ENCODE assay signal across 8 cellular contexts in genomic region chr12:1691123-1692007, GRCh38. TPM values are rescaled to one million over a fixed set of nuclear protein-coding genes. Genes with fewer than 3 reads are reported as not detected.
DNase-seq lines count a peak whose midpoint lies in the region; ATAC-seq and TF ChIP-seq lines count a peak whose summit lies in the region.

No MANE protein-coding gene starts in this region.

- H3K36me3 ChIP-seq in A673 (ENCODE audit: insufficient read depth, low read length, poor library complexity, severe bottlenecking), result no peaks in the 10 kb centered on the region

- H3K4me3 Mint-ChIP-seq in activated naive CD8-positive, alpha-beta T cell, result peak overlapping the region; percentile 99

- peaks cover 46% of the 10 kb centered on the region for H3K4me1 Mint-ChIP-seq in activated naive CD8-positive, alpha-beta T cell (ENCODE audit: low read depth)

- in situ Hi-C loops in GM13976 (cut with MboI; ENCODE audit: low sequenced_read_pairs, unreplicated experiment), result no loop called here

- intact Hi-C loops in A673 (cut with micrococcal nuclease; ENCODE audit: unreplicated experiment), result no loop called here
- intact Hi-C loops in left ventricle myocardium superior (cut with micrococcal nuclease), result no loop called here
- intact Hi-C loops in sciatic nerve (cut with DNase I), result no loop called here

- H3K27me3 Mint-ChIP-seq in activated naive CD8-positive, alpha-beta T cell, result no peaks in the 10 kb centered on the region

- H3K27ac Mint-ChIP-seq in activated naive CD8-positive, alpha-beta T cell, result peak overlapping the region; percentile 94

- ATAC-seq in HG02798 (IDR thresholded peaks at IDR 0.05; ENCODE audit: poor library complexity, unreplicated experiment) (peak; percentile 34), left ventricle myocardium superior (peak; percentile 66), sciatic nerve (peak; percentile 51)

- H3K27ac ChIP-seq in A673 (ENCODE audit: low read depth, low read length, poor library complexity, severe bottlenecking), result peak overlapping the region; percentile 97

- H3K4me3 ChIP-seq in A673 (ENCODE audit: low read depth, low read length, poor library complexity, severe bottlenecking), result peak overlapping the region; percentile 87

- H3K4me1 ChIP-seq in A673 (ENCODE audit: insufficient read depth, low read length, poor library complexity, severe bottlenecking), result peaks cover 16% of the 10 kb centered on the region

- POLR2A ChIA-PET in A673 (lab: Charles Lee; ENCODE audit: low non-redundant PET), result interaction anchor here (0.5 to 1.4 kb wide), 6 partner anchors 10 to 323 kb away, joined by 3 to 9 read pairs (median 4); no protein-coding TSS in a partner anchor

- BruUV-seq in A673 (replicated peaks; lab: Mats Ljungman, UMichigan), result no TSS peak

- no peaks in the 10 kb centered on the region for H3K9me3 Mint-ChIP-seq in activated naive CD8-positive, alpha-beta T cell (ENCODE audit: low read depth)

- CTCF ChIA-PET in A673 (lab: Charles Lee), result interaction anchor here (1.2 kb wide), 1 partner anchor 57 kb away, joined by 3 read pairs; no protein-coding TSS in a partner anchor

- TF ChIP-seq CTCF in A673 (conservative IDR thresholded peaks at IDR 0.05; ENCODE audit: low read depth, low read length), result no peak
- no peak for TF ChIP-seq CTCF in GM13976 (IDR thresholded peaks at IDR 0.05; ENCODE audit: borderline replicate concordance, control extremely low read depth, extremely low read depth, insufficient read depth, missing control alignments)

- H3K9me3 ChIP-seq in A673 (ENCODE audit: low read depth, low read length, poor library complexity, severe bottlenecking), result no peaks in the 10 kb centered on the region

- DNase-seq in A673 (ENCODE audit: low spot score) (peak; percentile 15), GM13976 (ENCODE audit: low spot score) (peak; percentile 64), NCI-H2171 treated with DMSO at 0.1 percent for 48 hours (lab: John Stamatoyannopoulos, UW) (peak; percentile 67), left ventricle myocardium superior (peak; percentile 65), sciatic nerve (ENCODE audit: low spot score) (peak; percentile 71), cortex of kidney (lab: John Stamatoyannopoulos, UW) (no peak)

- H3K36me3 Mint-ChIP-seq in activated naive CD8-positive, alpha-beta T cell, result peaks cover 2% of the 10 kb centered on the region

- H3K27me3 ChIP-seq in A673 (replicated peaks; ENCODE audit: insufficient read depth, low read depth, low read length, poor library complexity), result no peaks in the 10 kb centered on the region

RNA-seq across cellular contexts. Expression of gene ADIPOR2, which starts 0.5 kb away (rescaled TPM):
- total RNA-seq in A673 (2021) (74.4 and 84.0 TPM in 2 replicates), left ventricle myocardium superior (32.5 TPM), sciatic nerve (79.3 TPM)
